8 cellular contexts compared by ENCODE assay signal in the genomic region with DNA sequence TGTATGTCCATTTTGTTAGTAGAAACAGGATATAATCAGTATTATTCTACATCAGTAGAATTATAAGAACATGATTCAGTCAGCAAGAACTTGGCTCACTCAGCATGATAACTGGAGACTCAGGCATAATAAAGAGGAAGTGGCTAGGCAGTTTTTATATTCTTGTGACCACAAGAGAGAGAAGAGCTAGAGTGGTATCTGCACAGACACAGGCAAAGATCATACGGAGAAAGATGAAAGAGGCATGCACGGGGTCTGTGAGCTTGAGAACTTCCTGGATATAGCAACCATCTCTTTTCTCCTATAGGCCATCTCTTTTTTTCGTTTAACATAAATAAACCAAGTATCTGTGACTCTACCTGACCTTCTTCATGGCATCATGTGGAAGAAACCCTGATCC. TPM values are rescaled to one million over a fixed set of nuclear protein-coding genes. Genes with fewer than 3 reads are reported as not detected.
DNase-seq lines count a peak whose midpoint lies in the region; ATAC-seq and TF ChIP-seq lines count a peak whose summit lies in the region.

No MANE protein-coding gene starts in this region.

- CTCF ChIA-PET in activated B cell treated with CpG ODN at 0.5 μM for 24 hours (lab: Charles Lee) (interaction anchor here (0.6 to 1.0 kb wide), 2 partner anchors 22 to 85 kb away, joined by 3 read pairs; no protein-coding TSS in a partner anchor), Calu3 (lab: Charles Lee) (no interaction called here)

- DNase-seq in EL (peak; percentile 86), GM20000 (ENCODE audit: low spot score) (peak; percentile 57), activated B cell treated with CpG ODN at 0.5 μM for 24 hours (no peak), foreskin melanocyte (peak; percentile 92), stromal cell of bone marrow (ENCODE audit: low read depth) (peak; percentile 67), NCI-H2227 (lab: John Stamatoyannopoulos, UW; ENCODE audit: unreplicated experiment) (no peak), Calu3 (no peak)

- H3K27me3 Mint-ChIP-seq in activated B cell treated with CpG ODN at 0.5 μM for 24 hours: no peaks in the 10 kb centered on the region
- H3K27me3 Mint-ChIP-seq in Calu3 (ENCODE audit: unreplicated experiment): no peaks in the 10 kb centered on the region

- H3K4me1 Mint-ChIP-seq in activated B cell treated with CpG ODN at 0.5 μM for 24 hours (peaks cover 57% of the 10 kb centered on the region), Calu3 (ENCODE audit: low read depth, unreplicated experiment) (no peaks in the 10 kb centered on the region)

- ATAC-seq in HG03565 (IDR thresholded peaks at IDR 0.05; ENCODE audit: unreplicated experiment): peak; percentile 98
- peak; percentile 99 for ATAC-seq in activated B cell treated with CpG ODN at 0.5 μM for 24 hours (ENCODE audit: low read depth)

- no TSS peak for BruUV-seq in Calu3 (replicated peaks; lab: Mats Ljungman, UMichigan)

- peak overlapping the region; percentile 85 for H3K27ac Mint-ChIP-seq in activated B cell treated with CpG ODN at 0.5 μM for 24 hours
- no peak overlapping the region for H3K27ac Mint-ChIP-seq in Calu3 (ENCODE audit: unreplicated experiment)

- H3K36me3 Mint-ChIP-seq in activated B cell treated with CpG ODN at 0.5 μM for 24 hours (ENCODE audit: low read depth) (no peaks in the 10 kb centered on the region), Calu3 (ENCODE audit: insufficient read depth, unreplicated experiment) (no peaks in the 10 kb centered on the region)

- POLR2A ChIA-PET in activated B cell treated with CpG ODN at 0.5 μM for 24 hours (lab: Charles Lee): interaction anchor here (1.0 to 2.9 kb wide), 4 partner anchors 16 to 46 kb away, joined by 3 to 10 read pairs (median 5); no protein-coding TSS in a partner anchor

- TF ChIP-seq CTCF in GM20000 (IDR thresholded peaks at IDR 0.05; ENCODE audit: extremely low read depth, missing control alignments) (no peak), activated B cell treated with CpG ODN at 0.5 μM for 24 hours (IDR thresholded peaks at IDR 0.05) (no peak), Calu3 (IDR thresholded peaks at IDR 0.05; ENCODE audit: unreplicated experiment) (no peak)

- no peaks in the 10 kb centered on the region for H3K9me3 Mint-ChIP-seq in activated B cell treated with CpG ODN at 0.5 μM for 24 hours
- no peaks in the 10 kb centered on the region for H3K9me3 Mint-ChIP-seq in Calu3 (ENCODE audit: low read depth, unreplicated experiment)

- intact Hi-C loops in activated B cell treated with CpG ODN at 0.5 μM for 24 hours (cut with micrococcal nuclease) (loop anchor here (1.0 to 5.0 kb wide), 4 partner anchors 16 to 745 kb away; partner anchors contain the start of genes LYSMD2 and MYO5A), Calu3 (cut with micrococcal nuclease; ENCODE audit: unreplicated experiment) (no loop called here)

- H3K4me3 Mint-ChIP-seq in activated B cell treated with CpG ODN at 0.5 μM for 24 hours: peak overlapping the region; percentile 7
- no peak overlapping the region for H3K4me3 Mint-ChIP-seq in Calu3 (ENCODE audit: low read depth, unreplicated experiment)

RNA-seq across cellular contexts. Expression of gene MYO5A, which starts 46.8 kb away (rescaled TPM):
- total RNA-seq in activated B cell treated with CpG ODN at 0.5 μM for 24 hours: 41.7 and 49.1 TPM in 2 replicates
- total RNA-seq in Calu3 (2022): 5.1 and 6.1 TPM in 2 replicates

Comparison
In these comparisons a context has a peak if more than half of its experiments do, and no peak if none do; other contexts are left out.
1. DNase-seq: peak in EL (single experiment), GM20000 (single experiment), foreskin melanocyte (single experiment) and stromal cell of bone marrow (single experiment); none in activated B cell treated with CpG ODN at 0.5 μM for 24 hours (single experiment), NCI-H2227 (single experiment) and Calu3 (single experiment).